Comparison of ENCODE assay signal across 1 cellular context in the genomic region with DNA sequence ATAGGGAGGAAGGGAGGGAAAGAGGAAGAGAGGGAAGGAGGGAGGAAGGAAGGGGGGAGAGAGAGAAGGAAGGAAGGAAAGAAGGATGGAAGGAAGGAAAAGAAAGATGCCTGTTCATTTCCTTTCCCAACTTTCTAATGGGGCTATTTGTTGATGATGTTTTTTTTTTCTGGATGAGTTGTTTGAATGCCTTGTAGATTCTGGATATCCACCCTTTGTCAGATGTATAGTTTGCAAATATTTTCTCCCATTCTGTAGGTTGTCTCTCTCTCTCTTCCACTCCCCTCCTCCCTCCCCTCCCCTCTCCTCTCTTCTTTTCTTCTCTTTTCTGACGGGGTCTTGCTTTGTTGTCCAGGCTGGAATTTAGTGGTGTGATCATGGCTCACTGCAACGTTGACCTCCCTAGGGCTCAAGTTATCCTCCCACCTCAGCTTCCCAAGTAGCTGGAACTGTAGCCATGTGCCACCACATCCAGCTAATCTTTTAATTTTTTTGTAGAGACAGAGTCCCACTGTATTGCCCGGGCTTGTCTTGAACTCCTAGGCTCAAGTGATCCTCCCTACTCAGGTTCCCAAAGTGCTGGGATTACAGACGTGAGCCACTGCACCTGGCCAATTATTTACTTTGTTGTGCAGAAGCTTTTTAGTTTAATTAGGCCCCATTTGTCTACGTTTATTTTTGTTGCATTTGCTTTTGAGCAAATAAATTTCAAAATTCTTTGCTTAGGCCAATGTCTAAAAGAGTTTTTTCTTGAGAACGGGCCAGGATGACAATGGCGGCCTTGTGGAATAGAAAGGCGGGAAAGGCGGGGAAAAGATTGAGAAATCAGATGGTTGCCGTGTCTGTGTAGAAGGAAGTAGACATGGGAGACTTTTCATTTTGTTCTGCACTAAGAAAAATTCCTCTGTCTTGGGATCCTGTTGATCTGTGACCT.
TF ChIP-seq lines count a peak whose summit lies in the region.

No MANE protein-coding gene starts in this region.

TF ChIP-seq in HepG2, 621 proteins besides CTCF, POLR2A, EP300 and RAD21 (continued from another document):
- TF ChIP-seq, protein P1, sequence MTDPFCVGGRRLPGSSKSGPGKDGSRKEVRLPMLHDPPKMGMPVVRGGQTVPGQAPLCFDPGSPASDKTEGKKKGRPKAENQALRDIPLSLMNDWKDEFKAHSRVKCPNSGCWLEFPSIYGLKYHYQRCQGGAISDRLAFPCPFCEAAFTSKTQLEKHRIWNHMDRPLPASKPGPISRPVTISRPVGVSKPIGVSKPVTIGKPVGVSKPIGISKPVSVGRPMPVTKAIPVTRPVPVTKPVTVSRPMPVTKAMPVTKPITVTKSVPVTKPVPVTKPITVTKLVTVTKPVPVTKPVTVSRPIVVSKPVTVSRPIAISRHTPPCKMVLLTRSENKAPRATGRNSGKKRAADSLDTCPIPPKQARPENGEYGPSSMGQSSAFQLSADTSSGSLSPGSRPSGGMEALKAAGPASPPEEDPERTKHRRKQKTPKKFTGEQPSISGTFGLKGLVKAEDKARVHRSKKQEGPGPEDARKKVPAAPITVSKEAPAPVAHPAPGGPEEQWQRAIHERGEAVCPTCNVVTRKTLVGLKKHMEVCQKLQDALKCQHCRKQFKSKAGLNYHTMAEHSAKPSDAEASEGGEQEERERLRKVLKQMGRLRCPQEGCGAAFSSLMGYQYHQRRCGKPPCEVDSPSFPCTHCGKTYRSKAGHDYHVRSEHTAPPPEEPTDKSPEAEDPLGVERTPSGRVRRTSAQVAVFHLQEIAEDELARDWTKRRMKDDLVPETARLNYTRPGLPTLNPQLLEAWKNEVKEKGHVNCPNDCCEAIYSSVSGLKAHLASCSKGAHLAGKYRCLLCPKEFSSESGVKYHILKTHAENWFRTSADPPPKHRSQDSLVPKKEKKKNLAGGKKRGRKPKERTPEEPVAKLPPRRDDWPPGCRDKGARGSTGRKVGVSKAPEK (CRISPR knock-in tag; IDR thresholded peaks at IDR 0.05; ENCODE audit: borderline replicate concordance) = peak; percentile 85; the same call in 1 of the 2 replicates
